In the genomic region with DNA sequence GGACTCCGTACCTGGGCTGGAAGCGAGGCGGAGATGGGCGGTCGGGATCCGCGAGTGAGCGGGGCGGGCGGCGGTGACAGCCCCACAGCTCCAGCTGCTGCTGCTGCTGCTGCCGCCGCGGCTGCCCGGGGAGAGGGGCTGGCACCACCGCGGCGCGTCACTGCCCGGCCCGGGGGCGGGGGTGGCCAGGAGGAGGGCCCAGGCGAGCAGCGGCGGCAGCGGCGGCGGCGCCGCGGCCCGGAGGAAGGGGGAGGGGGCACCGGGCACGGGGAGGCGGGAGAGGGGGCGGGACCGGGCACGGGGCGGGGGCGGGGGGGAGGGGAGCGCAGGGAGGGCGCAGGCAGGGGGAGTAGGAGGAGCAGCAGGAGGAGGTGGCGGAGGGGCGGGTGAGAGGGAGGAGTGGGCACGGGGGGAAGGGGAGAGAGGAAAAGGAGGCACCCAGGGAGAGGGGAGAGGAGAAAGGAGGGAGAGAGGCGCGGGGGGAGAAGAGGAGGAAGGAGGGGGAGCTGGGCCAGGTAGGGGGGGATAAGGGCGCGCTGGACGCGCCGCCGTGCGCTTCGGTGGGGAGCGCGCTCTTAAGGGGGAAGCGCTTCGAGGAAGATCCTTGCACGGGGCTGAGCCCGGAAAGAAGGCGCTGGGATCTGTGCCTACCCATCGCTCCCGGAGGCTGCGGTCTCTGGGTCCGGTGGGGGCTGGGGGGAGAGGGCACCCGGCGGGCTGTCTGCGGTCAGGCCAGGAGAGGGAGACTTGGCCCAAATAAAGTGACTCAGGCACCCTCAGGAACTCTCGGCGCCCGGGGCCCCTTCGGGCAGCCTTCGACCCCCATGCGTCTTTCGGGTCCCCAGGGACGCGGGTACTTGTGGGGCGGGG, we compare ENCODE assay signal across 8 cellular contexts.
DNase-seq lines count a peak whose midpoint lies in the region; ATAC-seq and TF ChIP-seq lines count a peak whose summit lies in the region.

No MANE protein-coding gene starts in this region.

- CTCF ChIA-PET in Calu3 (lab: Charles Lee): interaction anchor here (0.6 to 1.6 kb wide), 8 partner anchors 8 to 370 kb away, joined by 3 to 9 read pairs (median 4); no protein-coding TSS in a partner anchor
- CTCF ChIA-PET in activated naive CD4-positive, alpha-beta T cell treated with anti-CD3 and anti-CD28 coated beads for 36 hours (lab: Charles Lee): interaction anchor here (0.7 to 5.4 kb wide), 3 partner anchors 26 to 442 kb away, joined by 4 to 19 read pairs (median 5); no protein-coding TSS in a partner anchor

- H3K4me2 ChIP-seq in Loucy (ENCODE audit: low read depth, low read length, poor library complexity, severe bottlenecking): peak overlapping the region; percentile 77

- H3K27me3 ChIP-seq in Loucy (ENCODE audit: insufficient read depth, low read length, poor library complexity, severe bottlenecking) (no peaks in the 10 kb centered on the region), thoracic aorta (replicated peaks; ENCODE audit: insufficient read depth) (no peaks in the 10 kb centered on the region)

- peak overlapping the region; percentile 60; the same call in 1 of the 2 replicates for H2AFZ ChIP-seq in Loucy (ENCODE audit: low read length)

- peak overlapping the region; percentile 37 for H3K27ac Mint-ChIP-seq in Calu3 (ENCODE audit: unreplicated experiment)
- peak overlapping the region; percentile 13 for H3K27ac Mint-ChIP-seq in activated naive CD4-positive, alpha-beta T cell treated with anti-CD3 and anti-CD28 coated beads for 36 hours

- peaks cover 10% of the 10 kb centered on the region for H3F3A ChIP-seq in Loucy (ENCODE audit: low read depth)

- peaks cover 33% of the 10 kb centered on the region for H3K27me3 Mint-ChIP-seq in Calu3 (ENCODE audit: unreplicated experiment)
- no peaks in the 10 kb centered on the region for H3K27me3 Mint-ChIP-seq in activated naive CD4-positive, alpha-beta T cell treated with anti-CD3 and anti-CD28 coated beads for 36 hours (ENCODE audit: low read depth)

- H3K4me1 ChIP-seq in Loucy (ENCODE audit: insufficient read depth, low read length, poor library complexity, severe bottlenecking) (peaks cover 50% of the 10 kb centered on the region), thoracic aorta (ENCODE audit: control insufficient read depth in 1 of 2, low read depth in 2 of 2) (peaks cover 7% of the 10 kb centered on the region in 2 donors)

- H3K4me1 Mint-ChIP-seq in Calu3 (ENCODE audit: low read depth, unreplicated experiment): peaks cover 41% of the 10 kb centered on the region
- H3K4me1 Mint-ChIP-seq in activated naive CD4-positive, alpha-beta T cell treated with anti-CD3 and anti-CD28 coated beads for 36 hours (ENCODE audit: low read depth): peaks cover 50% of the 10 kb centered on the region

- peaks cover 2% of the 10 kb centered on the region for H3K9me3 Mint-ChIP-seq in Calu3 (ENCODE audit: low read depth, unreplicated experiment)
- peaks cover 5% of the 10 kb centered on the region for H3K9me3 Mint-ChIP-seq in activated naive CD4-positive, alpha-beta T cell treated with anti-CD3 and anti-CD28 coated beads for 36 hours

- H3K9ac ChIP-seq in Loucy (ENCODE audit: low read depth, low read length, poor library complexity, severe bottlenecking): peak overlapping the region; percentile 93

- no peak for ATAC-seq in thoracic aorta (ENCODE audit: insufficient number of reproducible peaks, low FRiP score, low read depth)
- no peak for ATAC-seq in HG02981 (IDR thresholded peaks at IDR 0.05; ENCODE audit: unreplicated experiment)

- intact Hi-C loops in Calu3 (cut with micrococcal nuclease; ENCODE audit: unreplicated experiment): loop anchor here (10.0 kb wide), 1 partner anchor 149 kb away; no protein-coding TSS in a partner anchor
- intact Hi-C loops in activated naive CD4-positive, alpha-beta T cell treated with anti-CD3 and anti-CD28 coated beads for 36 hours (cut with micrococcal nuclease): loop anchor here (2.0 to 10.0 kb wide), 2 partner anchors 55 to 449 kb away; no protein-coding TSS in a partner anchor

- DNase-seq in Calu3 (peak; percentile 94), SIG-M5 (lab: John Stamatoyannopoulos, UW) (peak; percentile 3), germinal center (ENCODE audit: low spot score) (peak; percentile 47), non-pigmented ciliary epithelial cell (ENCODE audit: low read depth) (peak; percentile 27), thoracic aorta (ENCODE audit: low spot score) (no peak)
- peak; percentile 70 for DNase-seq in activated naive CD4-positive, alpha-beta T cell treated with anti-CD3 and anti-CD28 coated beads for 36 hours

- H3K9me3 ChIP-seq in Loucy (ENCODE audit: insufficient read depth, low read depth, low read length) (no peaks in the 10 kb centered on the region), thoracic aorta (no peaks in the 10 kb centered on the region)

- peaks cover 71% of the 10 kb centered on the region for H3K79me2 ChIP-seq in Loucy (ENCODE audit: insufficient read depth, low read length)

- H3K27ac ChIP-seq in thoracic aorta: no peak overlapping the region

- TF ChIP-seq CTCF in Calu3 (IDR thresholded peaks at IDR 0.05; ENCODE audit: unreplicated experiment) (no peak), Loucy (conservative IDR thresholded peaks at IDR 0.05; ENCODE audit: low read length) (no peak), thoracic aorta (IDR thresholded peaks at IDR 0.05) (no peak)

- H3K36me3 Mint-ChIP-seq in Calu3 (ENCODE audit: insufficient read depth, unreplicated experiment): peaks cover 47% of the 10 kb centered on the region
- peaks cover 2% of the 10 kb centered on the region for H3K36me3 Mint-ChIP-seq in activated naive CD4-positive, alpha-beta T cell treated with anti-CD3 and anti-CD28 coated beads for 36 hours (ENCODE audit: low read depth)

- H3K36me3 ChIP-seq in Loucy (ENCODE audit: insufficient read depth, low read length): peaks cover 9% of the 10 kb centered on the region; the same call in 1 of the 2 replicates
- no peaks in the 10 kb centered on the region for H3K36me3 ChIP-seq in thoracic aorta

- peak overlapping the region; percentile 89 for H3K4me3 Mint-ChIP-seq in Calu3 (ENCODE audit: low read depth, unreplicated experiment)
- H3K4me3 Mint-ChIP-seq in activated naive CD4-positive, alpha-beta T cell treated with anti-CD3 and anti-CD28 coated beads for 36 hours: peak overlapping the region; percentile 74

- peak overlapping the region; percentile 91 for H3K4me3 ChIP-seq in Loucy (ENCODE audit: low read length, poor library complexity, severe bottlenecking)
- peak overlapping the region; percentile 90 for H3K4me3 ChIP-seq in thoracic aorta

- no TSS peak for BruUV-seq in Calu3 (replicated peaks; lab: Mats Ljungman, UMichigan)

- no peaks in the 10 kb centered on the region for H3K9me2 ChIP-seq in Loucy (replicated peaks; ENCODE audit: low read depth, low read length)

- peaks cover 47% of the 10 kb centered on the region for H4K20me1 ChIP-seq in Loucy (ENCODE audit: insufficient read depth, low read length, poor library complexity, severe bottlenecking)
